8 cellular contexts compared by ENCODE assay signal in the genomic region with DNA sequence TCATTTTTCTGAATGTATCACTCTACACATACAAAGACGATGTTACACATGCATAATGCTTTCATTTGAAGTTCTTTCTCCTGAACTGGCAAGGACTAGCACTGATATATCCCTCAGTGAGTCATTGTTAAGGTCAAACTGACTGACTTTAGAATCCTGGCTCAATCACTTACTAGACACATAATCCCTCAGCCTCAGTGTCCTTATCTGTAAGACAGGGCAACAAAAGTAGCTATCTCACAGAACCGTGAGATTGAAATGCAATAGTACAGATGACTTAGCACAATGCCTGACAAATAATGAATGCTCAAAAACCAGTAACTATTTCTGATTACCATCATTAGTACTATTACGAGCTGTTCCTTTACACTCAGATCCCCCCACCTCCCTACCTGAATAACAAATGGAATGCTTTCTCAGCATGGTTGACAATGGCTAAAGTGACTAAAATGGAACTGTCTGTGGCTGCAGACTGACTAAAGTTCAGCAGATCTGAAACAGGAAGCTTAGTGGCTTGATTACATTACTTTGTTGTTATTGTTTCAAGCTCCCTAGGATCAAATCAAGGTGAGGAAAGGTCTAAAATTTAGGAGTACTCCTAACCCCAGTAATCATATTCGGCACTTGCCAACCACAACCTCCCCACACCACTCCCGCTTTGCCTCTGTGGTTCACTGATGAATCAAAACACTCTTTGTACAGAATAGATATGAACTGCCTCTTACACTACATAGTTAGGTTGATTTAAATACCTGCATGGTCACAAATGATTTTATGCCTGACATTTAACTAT. TPM values are rescaled to one million over a fixed set of nuclear protein-coding genes. Genes with fewer than 3 reads are reported as not detected.
DNase-seq lines count a peak whose midpoint lies in the region; ATAC-seq lines count a peak whose summit lies in the region.

No MANE protein-coding gene starts in this region.

- no peak overlapping the region for H3K27ac Mint-ChIP-seq in activated CD4-positive, alpha-beta memory T cell treated with anti-CD3 and anti-CD28 coated beads for 36 hours

- POLR2A ChIA-PET in activated CD4-positive, alpha-beta memory T cell treated with anti-CD3 and anti-CD28 coated beads for 36 hours (lab: Charles Lee), result no interaction called here

- no peak overlapping the region for H3K4me3 Mint-ChIP-seq in activated CD4-positive, alpha-beta memory T cell treated with anti-CD3 and anti-CD28 coated beads for 36 hours

- peaks cover 10% of the 10 kb centered on the region for H3K36me3 Mint-ChIP-seq in activated CD4-positive, alpha-beta memory T cell treated with anti-CD3 and anti-CD28 coated beads for 36 hours

- intact Hi-C loops in activated CD4-positive, alpha-beta memory T cell treated with anti-CD3 and anti-CD28 coated beads for 36 hours (cut with micrococcal nuclease), result loop anchor here (1.0 kb wide), 1 partner anchor 32 kb away; no protein-coding TSS in a partner anchor

- peak; percentile 87 for ATAC-seq in HG02852 (IDR thresholded peaks at IDR 0.05; ENCODE audit: unreplicated experiment)

- DNase-seq in activated CD8-positive, alpha-beta memory T cell treated with anti-CD3 and anti-CD28 coated beads, Interleukin-2, amount 50 U/mL, for 48 hours, result peak; percentile 59
- DNase-seq in activated CD8-positive, alpha-beta memory T cell treated with anti-CD3 and anti-CD28 coated beads for 24 hours, result no peak
- DNase-seq in activated CD4-positive, alpha-beta memory T cell treated with anti-CD3 and anti-CD28 coated beads for 36 hours, result peak; percentile 69
- DNase-seq in myocyte (ENCODE audit: low read depth), result peak; percentile 3
- no peak for DNase-seq in pons (ENCODE audit: low spot score)
- DNase-seq in cerebellar cortex (ENCODE audit: low spot score), result no peak
- DNase-seq in DMS79 (lab: John Stamatoyannopoulos, UW), result no peak

- H3K27me3 Mint-ChIP-seq in activated CD4-positive, alpha-beta memory T cell treated with anti-CD3 and anti-CD28 coated beads for 36 hours, result no peaks in the 10 kb centered on the region

- H3K9me3 Mint-ChIP-seq in activated CD4-positive, alpha-beta memory T cell treated with anti-CD3 and anti-CD28 coated beads for 36 hours, result no peaks in the 10 kb centered on the region

- H3K4me1 Mint-ChIP-seq in activated CD4-positive, alpha-beta memory T cell treated with anti-CD3 and anti-CD28 coated beads for 36 hours (ENCODE audit: low read depth), result peaks cover 12% of the 10 kb centered on the region

- CTCF ChIA-PET in activated CD4-positive, alpha-beta memory T cell treated with anti-CD3 and anti-CD28 coated beads for 36 hours (lab: Charles Lee), result no interaction called here

RNA-seq across cellular contexts. Expression of a gene that starts 35.8 kb away (rescaled TPM):
- total RNA-seq in activated CD4-positive, alpha-beta memory T cell treated with anti-CD3 and anti-CD28 coated beads for 36 hours, result under 1 TPM; 0.19 to 0.48 TPM
- 0.31 and 0.91 TPM in 2 replicates for total RNA-seq in myocyte
- polyA plus RNA-seq in myocyte (2012), result 5.8 TPM

RNA-seq across cellular contexts. Expression of a gene that starts 40.9 kb away (rescaled TPM):
- 10 to 100 TPM; 16.4 to 17.6 TPM for total RNA-seq in activated CD4-positive, alpha-beta memory T cell treated with anti-CD3 and anti-CD28 coated beads for 36 hours
- 40.0 and 44.2 TPM in 2 replicates for total RNA-seq in myocyte
- polyA plus RNA-seq in myocyte (2012), result 16.6 TPM

Comparison
In these comparisons a context has a peak if more than half of its experiments do, and no peak if none do; other contexts are left out.
1. DNase-seq: peak in activated CD8-positive, alpha-beta memory T cell treated with anti-CD3 and anti-CD28 coated beads, Interleukin-2, amount 50 U/mL, for 48 hours (single experiment), activated CD4-positive, alpha-beta memory T cell treated with anti-CD3 and anti-CD28 coated beads for 36 hours (single experiment) and myocyte (single experiment); none in activated CD8-positive, alpha-beta memory T cell treated with anti-CD3 and anti-CD28 coated beads for 24 hours (single experiment), pons (single experiment), cerebellar cortex (single experiment) and DMS79 (single experiment).